ENCODE assay signal across 11 cellular contexts in the genomic region with DNA sequence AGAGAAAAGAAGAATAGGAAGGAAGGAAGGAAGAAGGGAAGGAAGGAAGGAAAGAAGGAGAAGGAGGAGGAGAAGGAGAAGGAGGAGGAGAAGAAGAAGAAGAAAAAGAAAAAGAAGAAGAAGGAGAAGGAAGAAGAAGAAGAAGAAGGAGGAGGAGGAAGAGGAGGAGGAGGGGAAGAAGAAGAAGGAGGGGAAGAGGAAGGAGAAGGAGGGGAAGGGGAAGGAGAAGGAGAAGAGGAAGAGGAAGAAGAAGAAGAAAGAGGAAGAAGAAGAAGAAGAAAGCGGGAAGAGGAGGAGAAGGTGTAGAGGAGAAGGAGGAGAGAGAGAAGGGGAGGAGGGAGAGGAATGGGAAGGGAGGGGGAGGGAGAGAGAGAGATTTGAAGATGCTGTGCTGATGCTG. TPM values are rescaled to one million over a fixed set of nuclear protein-coding genes. Genes with fewer than 3 reads are reported as not detected.
"Had no signal": no experiment of that assay in that cellular context is flagged by ENCODE, and none has a peak within 500 bp of the region (broad histone marks: within the 10 kb centered on the region; RNA-seq: fewer than 3 reads in every experiment).

No MANE protein-coding gene starts in this region.

- FAIRE-seq: H1, H54, HTR-8/SVneo had no signal

- H3K4me3 ChIP-seq: GM23338 had no signal

- DNase-seq: H9, HCEC 1CT, HFFc6, IMR-90, KBM-7 had no signal

- H3K27ac ChIP-seq: HL-60, KMS-11 had no signal

- H3K27ac Mint-ChIP-seq: GM23338, H9, HFFc6 had no signal

- H3K4me2 ChIP-seq: KMS-11 had no signal

- H3K4me3 Mint-ChIP-seq: GM23338, H9, HFFc6 had no signal

- H3K9ac ChIP-seq: KMS-11 had no signal

- ATAC-seq: GM23338 had no signal

- H2AFZ ChIP-seq: GM23338 had no signal

RNA-seq across cellular contexts. Expression of gene CCKAR, which starts 22.6 kb away (rescaled TPM):
- total RNA-seq: GM23338, H1, H9, HFFc6, IMR-90 had no signal
- polyA plus RNA-seq: GM23338, H1, IMR-90 had no signal
